ENCODE assay signal across 1 cellular context in the genomic region with DNA sequence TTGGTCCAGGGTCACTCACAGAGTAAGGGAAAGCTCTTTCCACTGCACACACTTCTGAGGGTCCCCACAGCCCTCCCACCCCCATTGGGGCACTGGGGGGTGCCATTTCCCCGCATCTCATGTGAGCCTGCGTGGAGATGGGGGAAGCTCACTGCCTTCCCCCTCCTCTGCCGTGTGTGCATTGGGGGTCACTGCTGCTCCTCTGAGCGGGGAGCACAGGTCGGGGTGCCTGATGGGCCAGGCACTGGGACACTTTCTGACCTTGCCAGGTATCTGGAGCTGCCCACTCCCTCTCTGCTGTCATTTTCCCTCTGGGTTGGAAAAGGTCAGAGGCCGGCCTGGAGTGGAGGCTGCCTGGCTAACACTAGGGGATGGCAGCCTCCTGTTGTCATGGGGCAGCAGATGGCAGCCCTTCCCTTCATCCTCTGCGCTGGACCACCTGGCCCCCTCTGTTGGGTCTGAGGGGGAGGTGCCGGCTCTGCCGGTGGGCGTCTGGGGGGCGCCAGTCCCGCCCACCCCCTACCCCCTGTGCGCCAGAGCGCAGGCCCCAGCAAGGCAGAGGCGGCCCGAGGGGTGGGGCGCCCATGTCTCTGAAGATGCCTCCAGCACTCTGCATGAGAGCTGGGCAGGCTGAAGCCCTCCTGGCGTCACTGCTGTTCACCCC.
TF ChIP-seq lines count a peak whose summit lies in the region.

No MANE protein-coding gene starts in this region.

TF ChIP-seq in SK-N-SH, 30 proteins besides CTCF, POLR2A, EP300 and RAD21:
- TF ChIP-seq GABPA (IDR thresholded peaks at IDR 0.05; ENCODE audit: low read depth) (no peak), FOXJ3 (CRISPR knock-in tag; IDR thresholded peaks at IDR 0.05) (no peak), FOSL2 (IDR thresholded peaks at IDR 0.05; ENCODE audit: borderline replicate concordance, low read depth) (no peak), ELF1 (IDR thresholded peaks at IDR 0.05) (no peak), EZH2phosphoT487 (IDR thresholded peaks at IDR 0.05; ENCODE audit: borderline replicate concordance, low read depth) (no peak), TEAD4 (IDR thresholded peaks at IDR 0.05; ENCODE audit: borderline replicate concordance, insufficient read depth) (no peak), CHD2 (IDR thresholded peaks at IDR 0.05; ENCODE audit: low read length, partially characterized antibody) (no peak), TCF12 (IDR thresholded peaks at IDR 0.05) (no peak), MXI1 (IDR thresholded peaks at IDR 0.05; ENCODE audit: low read depth, low read length) (no peak), RXRA (IDR thresholded peaks at IDR 0.05; ENCODE audit: borderline replicate concordance, low read depth) (no peak), RCOR1 (IDR thresholded peaks at IDR 0.05; ENCODE audit: low read length) (no peak), NRF1 (IDR thresholded peaks at IDR 0.05; ENCODE audit: low read depth, low read length) (no peak), RFX5 (IDR thresholded peaks at IDR 0.05; ENCODE audit: low read length) (no peak), SMC3 (IDR thresholded peaks at IDR 0.05; ENCODE audit: low read depth, low read length) (no peak), YY1 (IDR thresholded peaks at IDR 0.05; ENCODE audit: low read depth) (no peak)
- TF ChIP-seq, protein P1, sequence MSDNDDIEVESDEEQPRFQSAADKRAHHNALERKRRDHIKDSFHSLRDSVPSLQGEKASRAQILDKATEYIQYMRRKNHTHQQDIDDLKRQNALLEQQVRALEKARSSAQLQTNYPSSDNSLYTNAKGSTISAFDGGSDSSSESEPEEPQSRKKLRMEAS (IDR thresholded peaks at IDR 0.05; ENCODE audit: low read depth) = no peak
- TF ChIP-seq, protein P2, sequence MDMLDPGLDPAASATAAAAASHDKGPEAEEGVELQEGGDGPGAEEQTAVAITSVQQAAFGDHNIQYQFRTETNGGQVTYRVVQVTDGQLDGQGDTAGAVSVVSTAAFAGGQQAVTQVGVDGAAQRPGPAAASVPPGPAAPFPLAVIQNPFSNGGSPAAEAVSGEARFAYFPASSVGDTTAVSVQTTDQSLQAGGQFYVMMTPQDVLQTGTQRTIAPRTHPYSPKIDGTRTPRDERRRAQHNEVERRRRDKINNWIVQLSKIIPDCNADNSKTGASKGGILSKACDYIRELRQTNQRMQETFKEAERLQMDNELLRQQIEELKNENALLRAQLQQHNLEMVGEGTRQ (IDR thresholded peaks at IDR 0.05; ENCODE audit: borderline replicate concordance, low read depth, low read length) = no peak
- TF ChIP-seq, protein P3, sequence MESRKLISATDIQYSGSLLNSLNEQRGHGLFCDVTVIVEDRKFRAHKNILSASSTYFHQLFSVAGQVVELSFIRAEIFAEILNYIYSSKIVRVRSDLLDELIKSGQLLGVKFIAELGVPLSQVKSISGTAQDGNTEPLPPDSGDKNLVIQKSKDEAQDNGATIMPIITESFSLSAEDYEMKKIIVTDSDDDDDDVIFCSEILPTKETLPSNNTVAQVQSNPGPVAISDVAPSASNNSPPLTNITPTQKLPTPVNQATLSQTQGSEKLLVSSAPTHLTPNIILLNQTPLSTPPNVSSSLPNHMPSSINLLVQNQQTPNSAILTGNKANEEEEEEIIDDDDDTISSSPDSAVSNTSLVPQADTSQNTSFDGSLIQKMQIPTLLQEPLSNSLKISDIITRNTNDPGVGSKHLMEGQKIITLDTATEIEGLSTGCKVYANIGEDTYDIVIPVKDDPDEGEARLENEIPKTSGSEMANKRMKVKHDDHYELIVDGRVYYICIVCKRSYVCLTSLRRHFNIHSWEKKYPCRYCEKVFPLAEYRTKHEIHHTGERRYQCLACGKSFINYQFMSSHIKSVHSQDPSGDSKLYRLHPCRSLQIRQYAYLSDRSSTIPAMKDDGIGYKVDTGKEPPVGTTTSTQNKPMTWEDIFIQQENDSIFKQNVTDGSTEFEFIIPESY (IDR thresholded peaks at IDR 0.05; ENCODE audit: borderline replicate concordance, low read depth) = no peak
- TF ChIP-seq, protein P4, sequence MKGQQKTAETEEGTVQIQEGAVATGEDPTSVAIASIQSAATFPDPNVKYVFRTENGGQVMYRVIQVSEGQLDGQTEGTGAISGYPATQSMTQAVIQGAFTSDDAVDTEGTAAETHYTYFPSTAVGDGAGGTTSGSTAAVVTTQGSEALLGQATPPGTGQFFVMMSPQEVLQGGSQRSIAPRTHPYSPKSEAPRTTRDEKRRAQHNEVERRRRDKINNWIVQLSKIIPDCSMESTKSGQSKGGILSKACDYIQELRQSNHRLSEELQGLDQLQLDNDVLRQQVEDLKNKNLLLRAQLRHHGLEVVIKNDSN (IDR thresholded peaks at IDR 0.05; ENCODE audit: borderline replicate concordance, low read depth) = no peak
